In genomic region chr1:204204944-204205343, GRCh38 we compare ENCODE assay signal across 11 cellular contexts. TPM values are rescaled to one million over a fixed set of nuclear protein-coding genes. Genes with fewer than 3 reads are reported as not detected.
"Had no signal": no experiment of that assay in that cellular context is flagged by ENCODE, and none has a peak within 500 bp of the region (broad histone marks: within the 10 kb centered on the region; RNA-seq: fewer than 3 reads in every experiment).

No MANE protein-coding gene starts in this region.

- H3K36me3 ChIP-seq: HAP-1 had no signal

- DNase-seq: GM23248, GOT3, H7, HFFc6, IMR-90, KBM-7 had no signal

- H2AFZ ChIP-seq: GM23248 had no signal

- H3K27ac Mint-ChIP-seq: HFFc6 had no signal

- ATAC-seq: HCT116 had no signal

- H3K4me3 ChIP-seq: GM23248, HAP-1 had no signal

- H3K4me3 Mint-ChIP-seq: HFFc6 had no signal

- H3K9me3 Mint-ChIP-seq: HFFc6 had no signal

- H3K9me3 ChIP-seq: HAP-1 had no signal

- H3K9ac ChIP-seq: GM23248 had no signal

- H3K27ac ChIP-seq: GM23248, HL-60 had no signal

RNA-seq across cellular contexts. Expression of gene KISS1, which starts 8.7 kb away (rescaled TPM):
- total RNA-seq: GM23248, H4, H7, HT1080 had no signal
- polyA plus RNA-seq: GM23248 had no signal

RNA-seq across cellular contexts. Expression of gene GOLT1A, which starts 8.8 kb away (rescaled TPM):
- total RNA-seq: GM23248, H4, HFFc6, HT1080, IMR-90 had no signal
- polyA plus RNA-seq: GM23248 had no signal

RNA-seq across cellular contexts. Expression of gene REN, which starts 38.8 kb away (rescaled TPM):
- total RNA-seq: GM23248, H4, H7, HT1080 had no signal
- polyA plus RNA-seq: GM23248 had no signal
